27 cellular contexts compared by ENCODE assay signal in genomic region chr2:84441036-84441435, GRCh38.
"Had no signal": no experiment of that assay in that cellular context is flagged by ENCODE, and none has a peak within 500 bp of the region (broad histone marks: within the 10 kb centered on the region; RNA-seq: fewer than 3 reads in every experiment).

No MANE protein-coding gene starts in this region.

- H3K27ac Mint-ChIP-seq: endodermal cell; immature natural killer cell; natural killer cell treated with Interleukin-12 subunit alpha and Interleukin-12 subunit beta and Interleukin-15 and Interleukin-18, amount 100 ng/mL, for 72 hours; stimulated activated naive B cell treated with anti-CD40 and anti-IgM and Interleukin-4, amounts not matched to agents 10 μg/mL and 1 μg/mL and 100 μg/mL, for 72 hours; stimulated activated naive CD8-positive, alpha-beta T cell treated with anti-CD3 and anti-CD28 coated beads, Interleukin-15, amount 100 ng/mL, for 72 hours had no signal

- H3K27me3 ChIP-seq: colonic mucosa, gastroesophageal sphincter, neutrophil, right atrium auricular region, sigmoid colon, testis, tibial nerve, upper lobe of right lung, vagina had no signal

- H3K4me3 ChIP-seq: colonic mucosa, gastroesophageal sphincter, lung, psoas muscle, right atrium auricular region, sigmoid colon, skin epidermis, testis, tibial nerve, upper lobe of right lung, vagina had no signal

- ATAC-seq: gastroesophageal sphincter; left cardiac atrium; left ventricle myocardium superior; natural killer cell treated with Interleukin-12 subunit alpha and Interleukin-12 subunit beta and Interleukin-15 and Interleukin-18, amount 100 ng/mL, for 72 hours; psoas muscle; stimulated activated naive B cell treated with anti-CD40 and anti-IgM and Interleukin-4, amounts not matched to agents 10 μg/mL and 1 μg/mL and 100 μg/mL, for 72 hours; stimulated activated naive CD8-positive, alpha-beta T cell treated with anti-CD3 and anti-CD28 coated beads, Interleukin-15, amount 100 ng/mL, for 72 hours; upper lobe of right lung had no signal

- H3K27me3 Mint-ChIP-seq: natural killer cell treated with Interleukin-12 subunit alpha and Interleukin-12 subunit beta and Interleukin-15 and Interleukin-18, amount 100 ng/mL, for 72 hours; stimulated activated naive B cell treated with anti-CD40 and anti-IgM and Interleukin-4, amounts not matched to agents 10 μg/mL and 1 μg/mL and 100 μg/mL, for 72 hours; stimulated activated naive CD8-positive, alpha-beta T cell treated with anti-CD3 and anti-CD28 coated beads, Interleukin-15, amount 100 ng/mL, for 72 hours had no signal

- DNase-seq: colonic mucosa; effector CD4-positive, alpha-beta T cell; endodermal cell; foreskin fibroblast; glutamatergic neuron; immature natural killer cell; kidney; left cardiac atrium; left ventricle myocardium superior; mesenchymal stem cell; midbrain; psoas muscle; sigmoid colon; stimulated activated CD4-positive, alpha-beta T cell treated with anti-CD3 and anti-CD28 coated beads, Interleukin-2, amount 100 ng/mL, for 24 hours; stimulated activated CD4-positive, alpha-beta T cell treated with anti-CD3 and anti-CD28 coated beads, Interleukin-4, amount 100 ng/mL, for 4 hours; stimulated activated naive B cell treated with anti-CD40 and anti-IgM and Interleukin-4, amounts not matched to agents 10 μg/mL and 1 μg/mL and 100 μg/mL, for 72 hours; stimulated activated naive CD8-positive, alpha-beta T cell treated with anti-CD3 and anti-CD28 coated beads, Interleukin-15, amount 100 ng/mL, for 72 hours; testis; upper lobe of right lung had no signal

- H3K4me3 Mint-ChIP-seq: endodermal cell; immature natural killer cell; natural killer cell treated with Interleukin-12 subunit alpha and Interleukin-12 subunit beta and Interleukin-15 and Interleukin-18, amount 100 ng/mL, for 72 hours; stimulated activated naive B cell treated with anti-CD40 and anti-IgM and Interleukin-4, amounts not matched to agents 10 μg/mL and 1 μg/mL and 100 μg/mL, for 72 hours; stimulated activated naive CD8-positive, alpha-beta T cell treated with anti-CD3 and anti-CD28 coated beads, Interleukin-15, amount 100 ng/mL, for 72 hours had no signal

- H3K27ac ChIP-seq: colonic mucosa, gastroesophageal sphincter, neutrophil, psoas muscle, right atrium auricular region, sigmoid colon, skin epidermis, testis, tibial nerve, upper lobe of right lung, vagina had no signal

- H3K36me3 ChIP-seq: colonic mucosa had no signal

- H3K9me3 Mint-ChIP-seq: immature natural killer cell; natural killer cell treated with Interleukin-12 subunit alpha and Interleukin-12 subunit beta and Interleukin-15 and Interleukin-18, amount 100 ng/mL, for 72 hours; stimulated activated naive B cell treated with anti-CD40 and anti-IgM and Interleukin-4, amounts not matched to agents 10 μg/mL and 1 μg/mL and 100 μg/mL, for 72 hours; stimulated activated naive CD8-positive, alpha-beta T cell treated with anti-CD3 and anti-CD28 coated beads, Interleukin-15, amount 100 ng/mL, for 72 hours had no signal

- H3K9me3 ChIP-seq: colonic mucosa, gastroesophageal sphincter, neutrophil, psoas muscle, right atrium auricular region, sigmoid colon, testis, tibial nerve, upper lobe of right lung, vagina had no signal
